1 cellular context compared by ENCODE assay signal in the genomic region with DNA sequence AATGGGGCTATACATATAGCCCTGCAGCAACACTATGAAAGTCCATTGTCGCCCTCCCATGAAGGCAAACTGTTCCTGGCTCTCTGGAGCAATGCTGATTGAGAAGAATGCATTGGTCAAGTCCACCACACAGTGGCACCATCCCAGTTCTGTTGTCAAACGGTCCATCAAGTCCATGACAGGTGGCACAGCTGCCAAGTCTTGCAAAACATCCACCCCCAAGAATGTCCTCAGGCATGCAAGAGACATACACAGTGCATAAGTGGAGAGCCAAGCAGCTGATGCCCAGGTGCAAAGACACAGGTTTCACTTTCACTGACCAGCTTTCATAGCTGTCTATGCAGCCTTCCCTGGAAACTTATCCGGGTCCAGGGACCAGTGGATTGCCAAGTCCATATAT.
TF ChIP-seq lines count a peak whose summit lies in the region.

No MANE protein-coding gene starts in this region.

TF ChIP-seq in HepG2, 621 proteins besides CTCF, POLR2A, EP300 and RAD21:
- TF ChIP-seq ZNF589 (CRISPR knock-in tag; conservative IDR thresholded peaks at IDR 0.05) (no peak), HNRNPK (IDR thresholded peaks at IDR 0.05; ENCODE audit: low read depth, low read length, poor library complexity, severe bottlenecking) (no peak), IKZF1 (IDR thresholded peaks at IDR 0.05) (no peak)
TF ChIP-seq in HepG2: peak in this region for 0.
